19 cellular contexts compared by ENCODE assay signal in the genomic region with DNA sequence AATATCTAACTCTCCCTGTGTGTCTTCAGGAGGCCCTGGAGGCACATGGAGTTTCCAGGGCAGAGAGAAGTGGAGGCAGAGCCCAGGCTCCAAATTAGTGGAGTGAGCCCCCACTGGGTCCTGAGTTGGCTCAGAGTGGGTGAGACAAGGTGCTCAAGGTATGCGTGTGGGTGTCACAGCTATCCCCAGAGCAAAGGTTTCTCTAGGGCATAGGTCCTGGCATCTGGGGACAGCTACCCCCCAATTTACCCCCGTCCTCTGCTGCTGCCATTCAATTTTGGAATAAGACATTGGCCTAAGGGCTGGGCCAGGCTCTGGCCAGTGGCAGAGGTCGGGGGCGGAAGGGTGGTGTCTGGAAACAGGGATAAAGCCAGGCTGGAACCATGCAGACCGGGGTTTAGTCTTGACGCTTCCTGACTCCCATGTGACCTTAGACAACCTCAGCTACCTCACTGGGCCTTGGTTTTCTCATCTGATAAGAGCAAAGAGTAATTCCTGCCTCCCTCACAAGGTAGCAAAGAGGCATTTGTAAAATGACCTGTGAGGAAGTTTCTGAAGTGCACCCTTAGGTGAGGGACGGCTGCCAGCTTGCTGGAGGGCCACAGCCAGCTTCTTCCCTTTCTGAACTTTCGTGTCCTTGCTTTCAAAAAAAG.
A peak's percentile ranks its signal among the peaks of the same experiment; 100 is the strongest.
DNase-seq lines count a peak whose midpoint lies in the region; ATAC-seq, FAIRE-seq and TF ChIP-seq lines count a peak whose summit lies in the region.
"Had no signal": no experiment of that assay in that cellular context is flagged by ENCODE, and none has a peak within 500 bp of the region (broad histone marks: within the 10 kb centered on the region; RNA-seq: fewer than 3 reads in every experiment).

No MANE protein-coding gene starts in this region.

- no peak for TF ChIP-seq EP300 in K562 (IDR thresholded peaks at IDR 0.05; ENCODE audit: low read length)

- H3K27me3 ChIP-seq in K562 (ENCODE audit: control insufficient read depth in 2 of 2, insufficient read depth in 2 of 2, low read length in 2 of 2) (no peaks in the 10 kb centered on the region), lower lobe of right lung (ENCODE audit: low read depth) (no peaks in the 10 kb centered on the region)
- H3K27me3 ChIP-seq: BE2C had no signal

- no peak overlapping the region for H3K4me3 ChIP-seq in K562
- H3K4me3 ChIP-seq in lower lobe of right lung: no peak overlapping the region

- TF ChIP-seq CTCF in K562 (IDR thresholded peaks at IDR 0.05 in 2 of 3, conservative IDR thresholded peaks at IDR 0.05 in 1 of 3; ENCODE audit: insufficient read depth in 2 of 3, low read depth in 1 of 3, low read length in 3 of 3): no peak
- no peak for TF ChIP-seq CTCF in lower lobe of right lung (IDR thresholded peaks at IDR 0.05)

- no peak for TF ChIP-seq POLR2A in K562 (conservative IDR thresholded peaks at IDR 0.05)

- no TSS peak for BruUV-seq in K562 (replicated peaks; lab: Mats Ljungman, UMichigan)

- H3K9ac ChIP-seq in K562 (ENCODE audit: insufficient read depth in 1 of 2, low read depth in 2 of 2, low read length in 2 of 2): peak overlapping the region in 1 of 2 experiments; percentile 42; a peak in 1 of 4 replicates

- DNase-seq in K562 (ENCODE audit: extremely low read depth in 1 of 4, low spot score in 3 of 4) (no peak), lower lobe of right lung (peak; percentile 77), posterior vena cava (ENCODE audit: low spot score) (peak; percentile 62), GOT3 (lab: John Stamatoyannopoulos, UW) (no peak), GM19238 (ENCODE audit: insufficient read length, low spot score) (no peak), NCI-H2196 treated with DMSO at 0.1 percent for 48 hours (lab: John Stamatoyannopoulos, UW; ENCODE audit: unreplicated experiment) (no peak)
- DNase-seq in activated naive CD4-positive, alpha-beta T cell treated with anti-CD3 and anti-CD28 coated beads, Interleukin-2, amount 10 ng/mL, durations not matched to agents 7 days and 5 days: no peak
- DNase-seq: BE2C; CD4-positive, alpha-beta memory T cell; DMS153; DMS79 treated with DMSO at 0.1 percent for 48 hours; EL; HCEC 1CT; HFFc6 had no signal

- intact Hi-C loops in K562 (cut with micrococcal nuclease) (no loop called here), lower lobe of right lung (cut with DNase I) (no loop called here), posterior vena cava (cut with DNase I) (no loop called here)

- no peaks in the 10 kb centered on the region for H3K36me3 ChIP-seq in K562 (ENCODE audit: control insufficient read depth, insufficient read depth, low read length)
- no peaks in the 10 kb centered on the region for H3K36me3 ChIP-seq in lower lobe of right lung
- H3K36me3 ChIP-seq: BE2C had no signal

- peaks cover 18% of the 10 kb centered on the region for H3K27me3 Mint-ChIP-seq in activated naive CD4-positive, alpha-beta T cell treated with anti-CD3 and anti-CD28 coated beads, Interleukin-2, amount 10 ng/mL, durations not matched to agents 7 days and 5 days

- no peak overlapping the region for H3K27ac Mint-ChIP-seq in activated naive CD4-positive, alpha-beta T cell treated with anti-CD3 and anti-CD28 coated beads, Interleukin-2, amount 10 ng/mL, durations not matched to agents 7 days and 5 days
- H3K27ac Mint-ChIP-seq: CD4-positive, alpha-beta memory T cell; HFFc6 had no signal

- H3K4me3 Mint-ChIP-seq in activated naive CD4-positive, alpha-beta T cell treated with anti-CD3 and anti-CD28 coated beads, Interleukin-2, amount 10 ng/mL, durations not matched to agents 7 days and 5 days: no peak overlapping the region
- H3K4me3 Mint-ChIP-seq: CD4-positive, alpha-beta memory T cell; HFFc6 had no signal

- H3K4me1 ChIP-seq in K562 (replicated peaks in 1 of 2; ENCODE audit: control insufficient read depth in 2 of 2, insufficient read depth in 2 of 2, low read length in 2 of 2) (peaks cover 9 to 16% of the 10 kb centered on the region in 2 experiments; a peak in 4 of 5 replicates), lower lobe of right lung (no peaks in the 10 kb centered on the region)
- H3K4me1 ChIP-seq: BE2C had no signal

- H3K9me3 ChIP-seq in K562 (replicated peaks; ENCODE audit: control insufficient read depth, insufficient read depth, low read depth, low read length) (no peaks in the 10 kb centered on the region; the same call in 1 of the 2 replicates), lower lobe of right lung (no peaks in the 10 kb centered on the region)
- H3K9me3 ChIP-seq: BE2C had no signal

- H3K79me2 ChIP-seq in K562 (ENCODE audit: control insufficient read depth, insufficient read depth, low read length): no peaks in the 10 kb centered on the region

- H2AFZ ChIP-seq in K562 (ENCODE audit: low read depth, low read length): no peak overlapping the region

- TF ChIP-seq RAD21 in K562 (CRISPR knock-in tag; conservative IDR thresholded peaks at IDR 0.05 in 1 of 2, IDR thresholded peaks at IDR 0.05 in 1 of 2): no peak

- no peak for FAIRE-seq in K562 (lab: Jason Lieb, UNC)
- FAIRE-seq: A204.1, G401.6, GM12891 had no signal

- peaks cover 3% of the 10 kb centered on the region for H3K9me1 ChIP-seq in K562 (ENCODE audit: control insufficient read depth, insufficient read depth, low read length)

- H3K27ac ChIP-seq in K562 (ENCODE audit: extremely low read depth, low read depth, low read length) (no peak overlapping the region), lower lobe of right lung (no peak overlapping the region)
- H3K27ac ChIP-seq: C4-2B, HL-60 had no signal

- no peaks in the 10 kb centered on the region for H3K9me3 Mint-ChIP-seq in activated naive CD4-positive, alpha-beta T cell treated with anti-CD3 and anti-CD28 coated beads, Interleukin-2, amount 10 ng/mL, durations not matched to agents 7 days and 5 days
- H3K9me3 Mint-ChIP-seq: CD4-positive, alpha-beta memory T cell; HFFc6 had no signal

- in situ Hi-C loops in K562 (cut with MboI): no loop called here

- 31% methylated on average over 7 of the region's 8 CpGs for WGBS in K562 (ENCODE audit: insufficient coverage, low coverage, missing lambda C conversion rate)

- no peaks in the 10 kb centered on the region for H3K4me1 Mint-ChIP-seq in activated naive CD4-positive, alpha-beta T cell treated with anti-CD3 and anti-CD28 coated beads, Interleukin-2, amount 10 ng/mL, durations not matched to agents 7 days and 5 days
- H3K4me1 Mint-ChIP-seq: CD4-positive, alpha-beta memory T cell had no signal

- ATAC-seq in K562 (peak; percentile 44; the same call in 2 of the 3 replicates), lower lobe of right lung (peak; percentile 81 to 90)

- no peak overlapping the region for H3K4me2 ChIP-seq in K562 (ENCODE audit: insufficient read depth, low read length)

- POLR2A ChIA-PET in K562 (lab: Yijun Ruan, JAX): interaction anchor here (1.2 to 1.7 kb wide), 2 partner anchors 9 to 11 kb away, joined by 3 to 6 read pairs; no protein-coding TSS in a partner anchor

- CTCF ChIA-PET in K562 (lab: Yijun Ruan, JAX; ENCODE audit: low intra/inter-chr PET ratio): no interaction called here
- CTCF ChIA-PET in activated naive CD4-positive, alpha-beta T cell treated with anti-CD3 and anti-CD28 coated beads, Interleukin-2, amount 10 ng/mL, durations not matched to agents 7 days and 5 days (lab: Charles Lee): interaction anchor here (0.6 to 1.4 kb wide), 2 partner anchors 175 to 395 kb away, joined by 3 read pairs; no protein-coding TSS in a partner anchor

- no peaks in the 10 kb centered on the region for H4K20me1 ChIP-seq in K562 (replicated peaks; ENCODE audit: control insufficient read depth, insufficient read depth, low read length)

- H3K36me3 Mint-ChIP-seq in activated naive CD4-positive, alpha-beta T cell treated with anti-CD3 and anti-CD28 coated beads, Interleukin-2, amount 10 ng/mL, durations not matched to agents 7 days and 5 days: no peaks in the 10 kb centered on the region
- H3K36me3 Mint-ChIP-seq: CD4-positive, alpha-beta memory T cell had no signal

TF ChIP-seq in K562, 482 proteins besides CTCF, POLR2A, EP300 and RAD21:
- TF ChIP-seq STAT5B (CRISPR knock-in tag; IDR thresholded peaks at IDR 0.05): no peak
- no peak for TF ChIP-seq EP400 (IDR thresholded peaks at IDR 0.05)
- TF ChIP-seq ZMIZ1 (IDR thresholded peaks at IDR 0.05; ENCODE audit: low read depth in 2 of 2, low read length in 2 of 2): no peak
- no peak for TF ChIP-seq RBM22 (IDR thresholded peaks at IDR 0.05; ENCODE audit: low read depth, low read length, poor library complexity, severe bottlenecking)
- TF ChIP-seq CTBP1 (IDR thresholded peaks at IDR 0.05; ENCODE audit: borderline replicate concordance): 0 out of 2 replicates have a peak, but pooled peaks have one; percentile 22
- TF ChIP-seq NFRKB (IDR thresholded peaks at IDR 0.05; ENCODE audit: low read depth): no peak
- peak; percentile 67 for TF ChIP-seq L3MBTL2 (IDR thresholded peaks at IDR 0.05)
- no peak for TF ChIP-seq SRSF1 (IDR thresholded peaks at IDR 0.05; ENCODE audit: low read depth, low read length)
- peak; percentile 27; the same call in 1 of the 2 replicates for TF ChIP-seq EGR1 (conservative IDR thresholded peaks at IDR 0.05)
- no peak for TF ChIP-seq TCFL5 (CRISPR knock-in tag; conservative IDR thresholded peaks at IDR 0.05)
- no peak for TF ChIP-seq STAT5A (IDR thresholded peaks at IDR 0.05; ENCODE audit: borderline replicate concordance, low read length)
- no peak for TF ChIP-seq ZNF780A (CRISPR knock-in tag; IDR thresholded peaks at IDR 0.05)

Comparison
In these comparisons a context has a peak if more than half of its experiments do, and no peak if none do; other contexts are left out.
1. DNase-seq: peak in lower lobe of right lung (single experiment) and posterior vena cava (single experiment); none in K562 (0 of 4), GOT3 (single experiment), activated naive CD4-positive, alpha-beta T cell treated with anti-CD3 and anti-CD28 coated beads, Interleukin-2, amount 10 ng/mL, durations not matched to agents 7 days and 5 days (single experiment), GM19238 (single experiment) and NCI-H2196 treated with DMSO at 0.1 percent for 48 hours (single experiment).